In the genomic region with DNA sequence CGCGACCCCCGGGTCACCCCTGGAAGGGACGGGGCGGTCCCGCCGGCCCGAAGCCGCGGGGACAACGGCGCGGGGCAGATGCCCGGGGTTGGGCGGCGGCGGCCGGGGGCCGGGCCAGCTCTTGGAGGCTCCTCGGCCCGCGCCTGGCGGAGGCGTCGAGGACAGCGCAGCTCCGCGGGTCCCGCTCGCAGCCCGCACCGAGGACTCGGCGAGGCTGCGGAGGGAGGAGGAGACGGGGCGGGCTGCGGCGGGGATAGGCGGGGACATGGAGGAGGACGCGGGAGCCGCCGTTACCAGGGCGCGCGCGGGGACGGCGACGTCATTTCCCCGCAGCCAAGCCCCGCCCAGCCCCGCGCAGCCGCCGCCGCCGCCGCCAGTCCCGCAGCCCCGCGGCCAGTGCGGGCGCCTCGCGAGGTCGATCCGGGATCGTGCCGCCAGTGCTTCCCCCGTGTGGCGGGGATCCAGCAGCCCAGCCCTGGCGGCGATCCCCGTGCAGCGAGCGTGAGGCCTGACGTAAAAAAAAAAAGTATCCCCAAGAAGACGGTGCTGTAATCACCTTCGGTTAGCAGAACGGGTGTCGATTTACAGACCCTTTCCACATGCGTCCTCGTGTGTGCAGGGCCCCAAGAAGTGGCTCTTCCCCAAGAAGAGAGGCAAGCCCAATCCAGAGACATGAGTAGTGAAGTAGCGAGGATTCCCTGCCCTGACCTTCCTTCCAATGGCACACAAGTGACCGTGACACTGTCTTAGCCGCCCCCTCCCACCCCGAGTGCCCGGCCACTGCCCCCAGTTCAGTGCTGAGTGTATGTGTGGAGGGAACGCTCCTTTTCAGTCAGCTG, we compare ENCODE assay signal across 9 cellular contexts. TPM values are rescaled to one million over a fixed set of nuclear protein-coding genes. Genes with fewer than 3 reads are reported as not detected.
A peak's percentile ranks its signal among the peaks of the same experiment; 100 is the strongest.
DNase-seq lines count a peak whose midpoint lies in the region; ATAC-seq, FAIRE-seq and TF ChIP-seq lines count a peak whose summit lies in the region.
"Had no signal": no experiment of that assay in that cellular context is flagged by ENCODE, and none has a peak within 500 bp of the region (broad histone marks: within the 10 kb centered on the region; RNA-seq: fewer than 3 reads in every experiment).

A gene with protein sequence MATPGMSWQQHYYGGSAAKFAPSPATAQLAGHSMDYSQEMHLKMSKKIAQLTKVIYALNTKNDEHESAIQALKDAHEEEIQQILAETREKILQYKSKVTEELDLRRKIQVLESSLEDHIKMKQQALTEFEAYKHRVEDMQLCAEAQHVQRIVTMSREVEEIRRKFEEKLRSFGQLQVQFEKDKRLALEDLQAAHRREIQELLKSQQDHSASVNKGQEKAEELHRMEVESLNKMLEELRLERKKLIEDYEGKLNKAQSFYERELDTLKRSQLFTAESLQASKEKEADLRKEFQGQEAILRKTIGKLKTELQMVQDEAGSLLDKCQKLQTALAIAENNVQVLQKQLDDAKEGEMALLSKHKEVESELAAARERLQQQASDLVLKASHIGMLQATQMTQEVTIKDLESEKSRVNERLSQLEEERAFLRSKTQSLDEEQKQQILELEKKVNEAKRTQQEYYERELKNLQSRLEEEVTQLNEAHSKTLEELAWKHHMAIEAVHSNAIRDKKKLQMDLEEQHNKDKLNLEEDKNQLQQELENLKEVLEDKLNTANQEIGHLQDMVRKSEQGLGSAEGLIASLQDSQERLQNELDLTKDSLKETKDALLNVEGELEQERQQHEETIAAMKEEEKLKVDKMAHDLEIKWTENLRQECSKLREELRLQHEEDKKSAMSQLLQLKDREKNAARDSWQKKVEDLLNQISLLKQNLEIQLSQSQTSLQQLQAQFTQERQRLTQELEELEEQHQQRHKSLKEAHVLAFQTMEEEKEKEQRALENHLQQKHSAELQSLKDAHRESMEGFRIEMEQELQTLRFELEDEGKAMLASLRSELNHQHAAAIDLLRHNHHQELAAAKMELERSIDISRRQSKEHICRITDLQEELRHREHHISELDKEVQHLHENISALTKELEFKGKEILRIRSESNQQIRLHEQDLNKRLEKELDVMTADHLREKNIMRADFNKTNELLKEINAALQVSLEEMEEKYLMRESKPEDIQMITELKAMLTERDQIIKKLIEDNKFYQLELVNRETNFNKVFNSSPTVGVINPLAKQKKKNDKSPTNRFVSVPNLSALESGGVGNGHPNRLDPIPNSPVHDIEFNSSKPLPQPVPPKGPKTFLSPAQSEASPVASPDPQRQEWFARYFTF (minus strand): TSS at position 216 of the 839 bp plus-strand sequence. CDS start 365 bp downstream, outside the sequence.

- DNase-seq in BJ (ENCODE audit: low read depth): no peak
- DNase-seq in NOMO-1 treated with DMSO at 0.1 percent for 48 hours (lab: John Stamatoyannopoulos, UW; ENCODE audit: unreplicated experiment): peak; percentile 41
- peak; percentile 53 for DNase-seq in activated T-cell treated with anti-CD3 and anti-CD28 coated beads for 1 hour (ENCODE audit: low read depth)
- peak; percentile 67 for DNase-seq in endothelial cell of umbilical vein (ENCODE audit: low read depth, low spot score)
- peak; percentile 55 to 75 (median 65) for DNase-seq in mucosa of descending colon
- peak; percentile 48 for DNase-seq in stimulated activated CD8-positive, alpha-beta memory T cell treated with anti-CD3 and anti-CD28 coated beads, Interleukin-4, amount 100 ng/mL, for 24 hours (ENCODE audit: low read depth)

- H3K4me3 ChIP-seq in BJ (ENCODE audit: low read depth, low read length): peak within 1 kb of the TSS; percentile 54
- peak within 1 kb of the TSS; percentile 48 to 68 (median 50) for H3K4me3 ChIP-seq in endothelial cell of umbilical vein (replicated peaks in 1 of 3; ENCODE audit: insufficient read depth in 1 of 3, low read depth in 1 of 3, low read length in 3 of 3)
- peak within 1 kb of the TSS; percentile 42 for H3K4me3 ChIP-seq in mucosa of descending colon

- H3K27ac ChIP-seq in endothelial cell of umbilical vein (ENCODE audit: insufficient read depth, low read depth, low read length): no peak within 1 kb of the TSS

- H3K9me3 ChIP-seq in endothelial cell of umbilical vein (replicated peaks; ENCODE audit: control insufficient read depth, insufficient read depth, low read length): no peaks in the 10 kb centered on the region
- H3K9me3 ChIP-seq in mucosa of descending colon: peaks cover 12% of the 10 kb centered on the region

- CTCF ChIA-PET in BJ (lab: Yijun Ruan, JAX): interaction anchor here (2.0 kb wide), 1 partner anchor 32 kb away, joined by 7 read pairs; no protein-coding TSS in a partner anchor
- CTCF ChIA-PET in endothelial cell of umbilical vein (lab: Charles Lee): interaction anchor here (1.0 to 1.4 kb wide), 3 partner anchors 32 to 115 kb away, joined by 4 to 9 read pairs (median 5); no protein-coding TSS in a partner anchor

- TF ChIP-seq CTCF in BJ (IDR thresholded peaks at IDR 0.05; ENCODE audit: insufficient read depth, low read depth, low read length) (peak; percentile 34; the same call in 1 of the 2 replicates), endothelial cell of umbilical vein (IDR thresholded peaks at IDR 0.05; ENCODE audit: extremely low read depth in 1 of 2, insufficient read depth in 1 of 2, low read depth in 1 of 2, low read length in 2 of 2) (peak; percentile 16 to 63), mucosa of descending colon (IDR thresholded peaks at IDR 0.05) (peak; percentile 30)

- peak within 1 kb of the TSS; percentile 98 for H2AFZ ChIP-seq in endothelial cell of umbilical vein (ENCODE audit: low read depth, low read length)

- POLR2A ChIA-PET in BJ (lab: Charles Lee): interaction anchor here (0.6 kb wide), 1 partner anchor 46 kb away, joined by 10 read pairs; no protein-coding TSS in a partner anchor
- POLR2A ChIA-PET in endothelial cell of umbilical vein (lab: Charles Lee): no interaction called here

- H3K9ac ChIP-seq in endothelial cell of umbilical vein (replicated peaks; ENCODE audit: extremely low read depth, insufficient read depth, low read length): peak within 1 kb of the TSS; percentile 65

- no peaks in the 10 kb centered on the region for H3K79me2 ChIP-seq in endothelial cell of umbilical vein (ENCODE audit: control insufficient read depth, insufficient read depth, low read length)

- H4K20me1 ChIP-seq in endothelial cell of umbilical vein (replicated peaks; ENCODE audit: control insufficient read depth, extremely low read depth, insufficient read depth, low read length): no peaks in the 10 kb centered on the region

- no peaks in the 10 kb centered on the region for H3K9me1 ChIP-seq in endothelial cell of umbilical vein (replicated peaks; ENCODE audit: control insufficient read depth, extremely low read depth, insufficient read depth, low read length)

- TF ChIP-seq POLR2A in endothelial cell of umbilical vein (IDR thresholded peaks at IDR 0.05; ENCODE audit: low read depth, low read length): no peak

- BruUV-seq in endothelial cell of umbilical vein (replicated peaks; lab: Mats Ljungman, UMichigan): no TSS peak

- H3K4me1 ChIP-seq in endothelial cell of umbilical vein (ENCODE audit: control insufficient read depth, extremely low read depth, insufficient read depth, low read length): peaks cover 21% of the 10 kb centered on the region
- H3K4me1 ChIP-seq in mucosa of descending colon (ENCODE audit: low read depth): peaks cover 8% of the 10 kb centered on the region

- ATAC-seq in GM19395 (IDR thresholded peaks at IDR 0.05; ENCODE audit: unreplicated experiment): peak; percentile 65
- ATAC-seq in HG03469 (IDR thresholded peaks at IDR 0.05; ENCODE audit: unreplicated experiment): peak; percentile 41
- ATAC-seq in mucosa of descending colon: peak; percentile 83

- H3K27me3 ChIP-seq in BJ (ENCODE audit: control insufficient read depth, insufficient read depth, low read length): peaks cover 20% of the 10 kb centered on the region
- H3K27me3 ChIP-seq in endothelial cell of umbilical vein (ENCODE audit: control insufficient read depth in 2 of 2, insufficient read depth in 2 of 2, low read length in 2 of 2): peaks cover 16 to 23% of the 10 kb centered on the region in 2 experiments

- dilution Hi-C loops in endothelial cell of umbilical vein (cut with MboI; ENCODE audit: extremely low pct_ligation_motif_present, low sequenced_read_pairs): no loop called here

- H3K36me3 ChIP-seq in BJ (ENCODE audit: control insufficient read depth, insufficient read depth, low read length): no peaks in the 10 kb centered on the region
- H3K36me3 ChIP-seq in endothelial cell of umbilical vein (ENCODE audit: control insufficient read depth in 2 of 2, extremely low read depth in 1 of 2, insufficient read depth in 2 of 2, low read length in 2 of 2): no peaks in the 10 kb centered on the region
- H3K36me3 ChIP-seq in mucosa of descending colon (ENCODE audit: low read depth): no peaks in the 10 kb centered on the region

- no peak for FAIRE-seq in endothelial cell of umbilical vein (lab: Jason Lieb, UNC)
- FAIRE-seq: TTC549 had no signal

- intact Hi-C loops in endothelial cell of umbilical vein (cut with micrococcal nuclease) (loop anchor here (1.0 to 2.0 kb wide), 2 partner anchors 32 to 143 kb away; a partner anchor contains a TSS), mucosa of descending colon (cut with DNase I, micrococcal nuclease) (no loop called here)

- peak within 1 kb of the TSS; percentile 93 for H3K4me2 ChIP-seq in endothelial cell of umbilical vein (ENCODE audit: insufficient read depth, low read length)

TF ChIP-seq in endothelial cell of umbilical vein, 7 proteins besides CTCF, POLR2A, EP300 and RAD21:
- no peak for TF ChIP-seq JUN (IDR thresholded peaks at IDR 0.05; ENCODE audit: borderline replicate concordance, insufficient read depth, insufficient read length, low read depth)
- TF ChIP-seq POLR2AphosphoS5 (IDR thresholded peaks at IDR 0.05; ENCODE audit: insufficient read depth, low read depth, low read length): no peak
- TF ChIP-seq, protein P1, sequence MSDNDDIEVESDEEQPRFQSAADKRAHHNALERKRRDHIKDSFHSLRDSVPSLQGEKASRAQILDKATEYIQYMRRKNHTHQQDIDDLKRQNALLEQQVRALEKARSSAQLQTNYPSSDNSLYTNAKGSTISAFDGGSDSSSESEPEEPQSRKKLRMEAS (IDR thresholded peaks at IDR 0.05; ENCODE audit: insufficient read depth, insufficient read length): no peak
- no peak for TF ChIP-seq FOS (IDR thresholded peaks at IDR 0.05; ENCODE audit: borderline replicate concordance, insufficient read depth, low read length)
TF ChIP-seq in endothelial cell of umbilical vein: peak in this region for 0.

RNA-seq across cellular contexts. Expression of the gene that starts here (rescaled TPM):
- polyA plus RNA-seq in BJ (2011; rRNA removed) (not detected in 2 replicates), endothelial cell of umbilical vein (0.04 and 0.16 TPM in 2 replicates)
- not detected in 2 replicates for polyA minus RNA-seq in BJ (2011; rRNA and poly(A)+ RNA removed)
- total RNA-seq in endothelial cell of umbilical vein (0.84 and 0.95 TPM in 2 replicates), mucosa of descending colon (1 to 10 TPM in 1 of 3 donors, under 1 TPM in 2; 0.60 to 3.4 (median 0.87) TPM)
- polyA plus RNA-seq in endothelial cell of umbilical vein (2011; cell fraction: cytosol; rRNA removed): 0.10 and 0.19 TPM in 2 replicates
- polyA plus RNA-seq in endothelial cell of umbilical vein (2011; cell fraction: nucleus; rRNA removed): 0.48 and 0.51 TPM in 2 replicates
- polyA plus RNA-seq in endothelial cell of umbilical vein (2012): not detected in 2 replicates
- polyA minus RNA-seq in endothelial cell of umbilical vein: 0.96 TPM in 1 of 2 replicates, not detected in the other
- polyA minus RNA-seq in endothelial cell of umbilical vein (2011; cell fraction: cytosol; rRNA and poly(A)+ RNA removed): not detected
- 1.1 and 1.3 TPM in 2 replicates for polyA minus RNA-seq in endothelial cell of umbilical vein (2011; cell fraction: nucleus; rRNA and poly(A)+ RNA removed)
